Comparison of ENCODE assay signal across 1 cellular context in the genomic region with DNA sequence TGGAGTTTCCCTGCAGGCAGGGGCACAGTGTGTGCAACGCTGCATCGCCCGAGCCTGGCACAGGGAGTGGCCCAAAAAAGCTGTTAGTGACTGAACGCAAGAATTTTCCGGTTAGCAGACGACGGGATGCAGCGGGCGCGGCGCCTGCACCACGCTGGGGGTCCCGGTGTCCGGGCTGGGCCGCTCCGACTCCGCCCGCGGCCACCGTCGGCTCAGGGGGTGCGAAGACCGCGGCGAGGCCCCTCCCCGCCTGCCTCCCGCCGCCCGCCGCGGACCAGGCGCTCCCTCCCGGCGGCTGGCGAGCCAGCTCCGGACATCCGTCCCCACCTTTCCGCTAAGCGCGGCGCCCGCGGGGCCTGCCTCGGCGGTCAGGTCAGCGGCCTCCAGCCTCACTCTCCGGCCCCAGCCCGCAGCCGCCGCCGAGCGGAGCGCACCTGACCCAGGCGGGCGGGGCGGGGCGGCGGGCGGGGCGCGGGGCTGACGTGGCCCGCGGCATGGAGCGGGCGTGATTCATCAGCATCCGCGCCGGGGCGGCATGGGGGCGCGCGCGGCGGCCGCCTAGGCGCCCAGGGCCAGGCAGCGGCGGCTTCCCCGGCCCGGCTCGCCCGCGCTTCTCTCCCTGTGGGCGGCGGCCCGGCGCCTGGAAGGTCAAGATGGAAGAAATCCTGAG.
A peak's percentile ranks its signal among the peaks of the same experiment; 100 is the strongest.
TF ChIP-seq lines count a peak whose summit lies in the region.

TSS of gene ARFGEF3 (plus strand) at position 506 of the 670 bp plus-strand sequence. CDS start at position 654, 148 bp downstream.

TF ChIP-seq in HepG2, 621 proteins besides CTCF, POLR2A, EP300 and RAD21 (continued from another document and continues in another):
- TF ChIP-seq, protein P1, sequence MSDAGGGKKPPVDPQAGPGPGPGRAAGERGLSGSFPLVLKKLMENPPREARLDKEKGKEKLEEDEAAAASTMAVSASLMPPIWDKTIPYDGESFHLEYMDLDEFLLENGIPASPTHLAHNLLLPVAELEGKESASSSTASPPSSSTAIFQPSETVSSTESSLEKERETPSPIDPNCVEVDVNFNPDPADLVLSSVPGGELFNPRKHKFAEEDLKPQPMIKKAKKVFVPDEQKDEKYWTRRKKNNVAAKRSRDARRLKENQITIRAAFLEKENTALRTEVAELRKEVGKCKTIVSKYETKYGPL (CRISPR knock-in tag; IDR thresholded peaks at IDR 0.05), result no peak
- TF ChIP-seq, protein P2, sequence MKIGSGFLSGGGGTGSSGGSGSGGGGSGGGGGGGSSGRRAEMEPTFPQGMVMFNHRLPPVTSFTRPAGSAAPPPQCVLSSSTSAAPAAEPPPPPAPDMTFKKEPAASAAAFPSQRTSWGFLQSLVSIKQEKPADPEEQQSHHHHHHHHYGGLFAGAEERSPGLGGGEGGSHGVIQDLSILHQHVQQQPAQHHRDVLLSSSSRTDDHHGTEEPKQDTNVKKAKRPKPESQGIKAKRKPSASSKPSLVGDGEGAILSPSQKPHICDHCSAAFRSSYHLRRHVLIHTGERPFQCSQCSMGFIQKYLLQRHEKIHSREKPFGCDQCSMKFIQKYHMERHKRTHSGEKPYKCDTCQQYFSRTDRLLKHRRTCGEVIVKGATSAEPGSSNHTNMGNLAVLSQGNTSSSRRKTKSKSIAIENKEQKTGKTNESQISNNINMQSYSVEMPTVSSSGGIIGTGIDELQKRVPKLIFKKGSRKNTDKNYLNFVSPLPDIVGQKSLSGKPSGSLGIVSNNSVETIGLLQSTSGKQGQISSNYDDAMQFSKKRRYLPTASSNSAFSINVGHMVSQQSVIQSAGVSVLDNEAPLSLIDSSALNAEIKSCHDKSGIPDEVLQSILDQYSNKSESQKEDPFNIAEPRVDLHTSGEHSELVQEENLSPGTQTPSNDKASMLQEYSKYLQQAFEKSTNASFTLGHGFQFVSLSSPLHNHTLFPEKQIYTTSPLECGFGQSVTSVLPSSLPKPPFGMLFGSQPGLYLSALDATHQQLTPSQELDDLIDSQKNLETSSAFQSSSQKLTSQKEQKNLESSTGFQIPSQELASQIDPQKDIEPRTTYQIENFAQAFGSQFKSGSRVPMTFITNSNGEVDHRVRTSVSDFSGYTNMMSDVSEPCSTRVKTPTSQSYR (CRISPR knock-in tag; IDR thresholded peaks at IDR 0.05; ENCODE audit: borderline replicate concordance), result no peak
- no peak for TF ChIP-seq ELK4 (CRISPR knock-in tag; IDR thresholded peaks at IDR 0.05; ENCODE audit: borderline replicate concordance)
- TF ChIP-seq TRIM22 (IDR thresholded peaks at IDR 0.05), result no peak
- no peak for TF ChIP-seq NCOR1 (IDR thresholded peaks at IDR 0.05; ENCODE audit: borderline replicate concordance, low read length)
- no peak for TF ChIP-seq MEF2D (CRISPR knock-in tag; IDR thresholded peaks at IDR 0.05)
- no peak for TF ChIP-seq MZF1 (CRISPR knock-in tag; IDR thresholded peaks at IDR 0.05; ENCODE audit: borderline replicate concordance)
- TF ChIP-seq ETS1 (CRISPR knock-in tag; IDR thresholded peaks at IDR 0.05), result no peak
- TF ChIP-seq BRCA1 (CRISPR knock-in tag; IDR thresholded peaks at IDR 0.05), result no peak
- no peak for TF ChIP-seq ZNF549 (CRISPR knock-in tag; IDR thresholded peaks at IDR 0.05)
- TF ChIP-seq PHB2 (IDR thresholded peaks at IDR 0.05; ENCODE audit: partially characterized antibody), result no peak
- TF ChIP-seq ZSCAN21 (CRISPR knock-in tag; IDR thresholded peaks at IDR 0.05; ENCODE audit: borderline replicate concordance), result peak; percentile 56; the same call in 1 of the 2 replicates
- no peak for TF ChIP-seq PAWR (CRISPR knock-in tag; IDR thresholded peaks at IDR 0.05; ENCODE audit: borderline replicate concordance)
- no peak for TF ChIP-seq JUNB (CRISPR knock-in tag; IDR thresholded peaks at IDR 0.05; ENCODE audit: borderline replicate concordance)
- TF ChIP-seq SALL2 (CRISPR knock-in tag; IDR thresholded peaks at IDR 0.05), result peak; percentile 79
- TF ChIP-seq TAF1 (CRISPR knock-in tag; IDR thresholded peaks at IDR 0.05), result peak; percentile 40; the same call in 1 of the 2 replicates
- no peak for TF ChIP-seq NFYB (CRISPR knock-in tag; IDR thresholded peaks at IDR 0.05)
- TF ChIP-seq RBFOX2 (IDR thresholded peaks at IDR 0.05; ENCODE audit: low read depth, low read length), result peak; percentile 62
- TF ChIP-seq ZHX2 (IDR thresholded peaks at IDR 0.05; ENCODE audit: low read depth), result no peak
- peak; percentile 83; the same call in 1 of the 2 replicates for TF ChIP-seq ZHX2 (CRISPR knock-in tag; IDR thresholded peaks at IDR 0.05; ENCODE audit: borderline replicate concordance)
- TF ChIP-seq REPIN1 (CRISPR knock-in tag; IDR thresholded peaks at IDR 0.05; ENCODE audit: borderline replicate concordance, low read depth), result no peak
- TF ChIP-seq, protein P3, sequence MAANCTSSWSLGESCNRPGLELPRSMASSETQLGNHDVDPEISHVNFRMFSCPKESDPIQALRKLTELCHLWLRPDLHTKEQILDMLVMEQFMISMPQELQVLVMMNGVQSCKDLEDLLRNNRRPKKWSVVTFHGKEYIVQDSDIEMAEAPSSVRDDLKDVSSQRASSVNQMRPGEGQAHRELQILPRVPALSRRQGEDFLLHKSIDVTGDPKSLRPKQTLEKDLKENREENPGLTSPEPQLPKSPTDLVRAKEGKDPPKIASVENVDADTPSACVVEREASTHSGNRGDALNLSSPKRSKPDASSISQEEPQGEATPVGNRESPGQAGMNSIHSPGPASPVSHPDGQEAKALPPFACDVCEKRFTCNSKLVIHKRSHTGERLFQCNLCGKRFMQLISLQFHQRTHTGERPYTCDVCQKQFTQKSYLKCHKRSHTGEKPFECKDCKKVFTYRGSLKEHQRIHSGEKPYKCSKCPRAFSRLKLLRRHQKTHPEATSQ (CRISPR knock-in tag; IDR thresholded peaks at IDR 0.05; ENCODE audit: borderline replicate concordance), result no peak
- TF ChIP-seq IRF1 (CRISPR knock-in tag; IDR thresholded peaks at IDR 0.05; ENCODE audit: low read depth), result no peak
- TF ChIP-seq BATF2 (CRISPR knock-in tag; IDR thresholded peaks at IDR 0.05), result no peak
- no peak for TF ChIP-seq ZNF160 (CRISPR knock-in tag; IDR thresholded peaks at IDR 0.05)
- TF ChIP-seq IRX3 (CRISPR knock-in tag; IDR thresholded peaks at IDR 0.05; ENCODE audit: borderline replicate concordance, low read depth), result no peak
- TF ChIP-seq SRSF1 (optimal IDR thresholded peaks at IDR 0.05; ENCODE audit: low read depth, low read length), result no peak
- TF ChIP-seq TCF7 (IDR thresholded peaks at IDR 0.05; ENCODE audit: low read depth), result no peak
- 0 out of 2 replicates have a peak, but pooled peaks have one; percentile 72 for TF ChIP-seq ZFYVE20 (CRISPR knock-in tag; IDR thresholded peaks at IDR 0.05; ENCODE audit: borderline replicate concordance, low read depth)
- no peak for TF ChIP-seq ZNF589 (CRISPR knock-in tag; conservative IDR thresholded peaks at IDR 0.05)
- TF ChIP-seq ZNF841 (CRISPR knock-in tag; IDR thresholded peaks at IDR 0.05; ENCODE audit: borderline replicate concordance), result no peak
- TF ChIP-seq BHLHE40 (IDR thresholded peaks at IDR 0.05; ENCODE audit: low read length), result no peak
- TF ChIP-seq HIC2 (CRISPR knock-in tag; IDR thresholded peaks at IDR 0.05; ENCODE audit: low read depth), result no peak; the same call in 1 of the 2 replicates
- TF ChIP-seq ZNF577 (CRISPR knock-in tag; IDR thresholded peaks at IDR 0.05; ENCODE audit: borderline replicate concordance, low read depth), result no peak
- TF ChIP-seq NFKB2 (CRISPR knock-in tag; IDR thresholded peaks at IDR 0.05; ENCODE audit: borderline replicate concordance), result no peak
- TF ChIP-seq JUN (CRISPR knock-in tag; IDR thresholded peaks at IDR 0.05), result no peak; the same call in 1 of the 2 replicates
- TF ChIP-seq ZNF207 (IDR thresholded peaks at IDR 0.05; ENCODE audit: borderline replicate concordance), result no peak
- no peak for TF ChIP-seq NFYC (CRISPR knock-in tag; IDR thresholded peaks at IDR 0.05)
- peak; percentile 83; the same call in 1 of the 2 replicates for TF ChIP-seq PRMT3 (CRISPR knock-in tag; IDR thresholded peaks at IDR 0.05; ENCODE audit: borderline replicate concordance, low read depth)
- TF ChIP-seq ZNF75D (CRISPR knock-in tag; IDR thresholded peaks at IDR 0.05; ENCODE audit: borderline replicate concordance), result no peak
- no peak for TF ChIP-seq SNAPC5 (CRISPR knock-in tag; IDR thresholded peaks at IDR 0.05; ENCODE audit: borderline replicate concordance)
